ENCODE assay signal across 12 cellular contexts in genomic region chr7:4204530-4205165, GRCh38.
DNase-seq lines count a peak whose midpoint lies in the region; ATAC-seq and TF ChIP-seq lines count a peak whose summit lies in the region.
"Had no signal": no experiment of that assay in that cellular context is flagged by ENCODE, and none has a peak within 500 bp of the region (broad histone marks: within the 10 kb centered on the region; RNA-seq: fewer than 3 reads in every experiment).

No MANE protein-coding gene starts in this region.

- TF ChIP-seq CTCF in WTC11 (IDR thresholded peaks at IDR 0.05): no peak
- no peak for TF ChIP-seq CTCF in smooth muscle cell (IDR thresholded peaks at IDR 0.05; ENCODE audit: borderline replicate concordance, insufficient read depth, poor library complexity, severe bottlenecking)

- 58% methylated on average over 31 of the region's 32 CpGs for WGBS in smooth muscle cell (ENCODE audit: low lambda C conversion rate)

- ATAC-seq in WTC11 (0 out of 2 replicates have a peak, but pooled peaks have one; percentile 30), esophagus mucosa (peak; percentile 34)

- no peaks in the 10 kb centered on the region for H3K36me3 ChIP-seq in CD8-positive, alpha-beta memory T cell (ENCODE audit: insufficient read depth, low read length)
- H3K36me3 ChIP-seq in smooth muscle cell (ENCODE audit: low read depth): no peaks in the 10 kb centered on the region
- H3K36me3 ChIP-seq: vagina had no signal

- H3K27ac Mint-ChIP-seq in CD8-positive, alpha-beta memory T cell: peak overlapping the region in 2 of 8 donors; percentile 24 to 85
- H3K27ac Mint-ChIP-seq in WTC11: no peak overlapping the region
- H3K27ac Mint-ChIP-seq in activated CD4-positive, alpha-beta memory T cell treated with anti-CD3 and anti-CD28 coated beads for 36 hours: no peak overlapping the region

- H3K36me3 Mint-ChIP-seq in CD8-positive, alpha-beta memory T cell: no peaks in the 10 kb centered on the region
- no peaks in the 10 kb centered on the region for H3K36me3 Mint-ChIP-seq in WTC11
- H3K36me3 Mint-ChIP-seq in activated CD4-positive, alpha-beta memory T cell treated with anti-CD3 and anti-CD28 coated beads for 36 hours: no peaks in the 10 kb centered on the region
- H3K36me3 Mint-ChIP-seq: CD14-positive monocyte had no signal

- H3K4me3 Mint-ChIP-seq in CD8-positive, alpha-beta memory T cell: peak overlapping the region in 2 of 7 donors; percentile 74 to 87
- no peak overlapping the region for H3K4me3 Mint-ChIP-seq in WTC11
- no peak overlapping the region for H3K4me3 Mint-ChIP-seq in activated CD4-positive, alpha-beta memory T cell treated with anti-CD3 and anti-CD28 coated beads for 36 hours

- H3K4me2 ChIP-seq in smooth muscle cell: peak overlapping the region; percentile 66

- H3K4me1 Mint-ChIP-seq in CD8-positive, alpha-beta memory T cell: no peaks in the 10 kb centered on the region
- H3K4me1 Mint-ChIP-seq in WTC11: no peaks in the 10 kb centered on the region
- no peaks in the 10 kb centered on the region for H3K4me1 Mint-ChIP-seq in activated CD4-positive, alpha-beta memory T cell treated with anti-CD3 and anti-CD28 coated beads for 36 hours (ENCODE audit: low read depth)
- H3K4me1 Mint-ChIP-seq: CD14-positive monocyte had no signal

- H3K79me2 ChIP-seq in smooth muscle cell (ENCODE audit: low read depth): no peaks in the 10 kb centered on the region
- H3K79me2 ChIP-seq: parathyroid adenoma had no signal

- no peaks in the 10 kb centered on the region for H3K9me3 Mint-ChIP-seq in CD8-positive, alpha-beta memory T cell
- no peaks in the 10 kb centered on the region for H3K9me3 Mint-ChIP-seq in WTC11
- H3K9me3 Mint-ChIP-seq in activated CD4-positive, alpha-beta memory T cell treated with anti-CD3 and anti-CD28 coated beads for 36 hours: no peaks in the 10 kb centered on the region

- no peaks in the 10 kb centered on the region for H3F3A ChIP-seq in smooth muscle cell (ENCODE audit: low read depth)

- H3K27ac ChIP-seq in CD8-positive, alpha-beta memory T cell (ENCODE audit: low read depth, low read length): no peak overlapping the region
- H3K27ac ChIP-seq in smooth muscle cell (ENCODE audit: low read depth): no peak overlapping the region
- H3K27ac ChIP-seq: parathyroid adenoma, vagina had no signal

- POLR2A ChIA-PET in CD8-positive, alpha-beta memory T cell (lab: Charles Lee): no interaction called here
- POLR2A ChIA-PET in WTC11 (lab: Charles Lee) (no interaction called here), HEK293T (lab: Yijun Ruan, JAX) (no interaction called here)
- POLR2A ChIA-PET in activated CD4-positive, alpha-beta memory T cell treated with anti-CD3 and anti-CD28 coated beads for 36 hours (lab: Charles Lee): no interaction called here

- H3K27me3 Mint-ChIP-seq in CD8-positive, alpha-beta memory T cell: no peaks in the 10 kb centered on the region
- H3K27me3 Mint-ChIP-seq in WTC11 (ENCODE audit: low read depth): no peaks in the 10 kb centered on the region
- no peaks in the 10 kb centered on the region for H3K27me3 Mint-ChIP-seq in activated CD4-positive, alpha-beta memory T cell treated with anti-CD3 and anti-CD28 coated beads for 36 hours

- H4K20me1 ChIP-seq in smooth muscle cell (ENCODE audit: low read depth): no peaks in the 10 kb centered on the region

- H3K9ac ChIP-seq in smooth muscle cell (ENCODE audit: low read depth): no peak overlapping the region
- H3K9ac ChIP-seq: parathyroid adenoma had no signal

- H2AFZ ChIP-seq in smooth muscle cell (ENCODE audit: low read depth): no peak overlapping the region
- H2AFZ ChIP-seq: parathyroid adenoma had no signal

- CTCF ChIA-PET in CD8-positive, alpha-beta memory T cell (lab: Charles Lee): no interaction called here
- CTCF ChIA-PET in WTC11 (lab: Charles Lee): interaction anchor here (1.4 to 1.6 kb wide), 2 partner anchors 22 to 101 kb away, joined by 3 to 4 read pairs; no protein-coding TSS in a partner anchor
- CTCF ChIA-PET in activated CD4-positive, alpha-beta memory T cell treated with anti-CD3 and anti-CD28 coated beads for 36 hours (lab: Charles Lee): interaction anchor here (0.5 kb wide), 1 partner anchor 361 kb away, joined by 3 read pairs; no protein-coding TSS in a partner anchor
- CTCF ChIA-PET in HEK293T (lab: Yijun Ruan, JAX): no interaction called here

- H3K4me1 ChIP-seq in CD8-positive, alpha-beta memory T cell (ENCODE audit: insufficient read depth, low read length): no peaks in the 10 kb centered on the region
- H3K4me1 ChIP-seq in smooth muscle cell (ENCODE audit: low read depth): no peaks in the 10 kb centered on the region
- H3K4me1 ChIP-seq: parathyroid adenoma, vagina had no signal

- intact Hi-C loops in activated CD4-positive, alpha-beta memory T cell treated with anti-CD3 and anti-CD28 coated beads for 36 hours (cut with micrococcal nuclease): no loop called here

- no peaks in the 10 kb centered on the region for H3K9me3 ChIP-seq in CD8-positive, alpha-beta memory T cell (ENCODE audit: low read length)
- H3K9me3 ChIP-seq in smooth muscle cell (replicated peaks; ENCODE audit: low read depth): no peaks in the 10 kb centered on the region
- H3K9me3 ChIP-seq: vagina had no signal

- peak in 3 of 5 donors; percentile 21 to 50 (median 31) for DNase-seq in CD8-positive, alpha-beta memory T cell
- DNase-seq in WTC11 (ENCODE audit: low spot score) (no peak), smooth muscle cell (lab: John Stamatoyannopoulos, UW; ENCODE audit: unreplicated experiment) (no peak), NCI-H146 (lab: John Stamatoyannopoulos, UW) (no peak), NCI-H446 treated with DMSO at 0.1 percent for 48 hours (lab: John Stamatoyannopoulos, UW) (no peak), HEK293T (ENCODE audit: extremely low spot score) (no peak)
- no peak for DNase-seq in activated CD4-positive, alpha-beta memory T cell treated with anti-CD3 and anti-CD28 coated beads for 36 hours
- DNase-seq: OCI-M1 had no signal

- no peaks in the 10 kb centered on the region for H3K27me3 ChIP-seq in CD8-positive, alpha-beta memory T cell (ENCODE audit: insufficient read depth, low read length, poor library complexity, severe bottlenecking)
- no peaks in the 10 kb centered on the region for H3K27me3 ChIP-seq in smooth muscle cell (ENCODE audit: low read depth)
- H3K27me3 ChIP-seq: vagina had no signal

- H3K4me3 ChIP-seq in CD8-positive, alpha-beta memory T cell (ENCODE audit: low read length): no peak overlapping the region
- peak overlapping the region; percentile 24 for H3K4me3 ChIP-seq in smooth muscle cell
- H3K4me3 ChIP-seq: vagina had no signal

TF ChIP-seq in WTC11, 78 proteins besides CTCF, POLR2A, EP300 and RAD21 (continues in another document):
- no peak for TF ChIP-seq NFATC4 (CRISPR knock-in tag; IDR thresholded peaks at IDR 0.05)
- TF ChIP-seq ZNF317 (CRISPR knock-in tag; IDR thresholded peaks at IDR 0.05; ENCODE audit: borderline replicate concordance, low read depth): no peak
- TF ChIP-seq HMGXB4 (CRISPR knock-in tag; IDR thresholded peaks at IDR 0.05): no peak
- TF ChIP-seq ZNF671 (CRISPR knock-in tag; IDR thresholded peaks at IDR 0.05): no peak
- no peak for TF ChIP-seq KAT7 (CRISPR knock-in tag; IDR thresholded peaks at IDR 0.05; ENCODE audit: borderline replicate concordance)

TF ChIP-seq in HEK293T, 16 proteins besides CTCF, POLR2A, EP300 and RAD21:
- TF ChIP-seq SP1 (IDR thresholded peaks at IDR 0.05) (no peak), NFRKB (IDR thresholded peaks at IDR 0.05) (no peak), CTBP1 (IDR thresholded peaks at IDR 0.05; ENCODE audit: borderline replicate concordance) (no peak), PKNOX1 (IDR thresholded peaks at IDR 0.05) (no peak), BHLHE40 (IDR thresholded peaks at IDR 0.05; ENCODE audit: borderline replicate concordance) (no peak), FOXK2 (IDR thresholded peaks at IDR 0.05) (no peak), ZNF384 (IDR thresholded peaks at IDR 0.05) (no peak), SUZ12 (IDR thresholded peaks at IDR 0.05) (no peak), FOXA1 (IDR thresholded peaks at IDR 0.05) (no peak), TARDBP (IDR thresholded peaks at IDR 0.05) (no peak), L3MBTL2 (conservative IDR thresholded peaks at IDR 0.05) (no peak), HDGF (IDR thresholded peaks at IDR 0.05; ENCODE audit: borderline replicate concordance) (no peak), LEF1 (IDR thresholded peaks at IDR 0.05; ENCODE audit: borderline replicate concordance) (no peak), ELF4 (IDR thresholded peaks at IDR 0.05) (no peak), FOXM1 (IDR thresholded peaks at IDR 0.05; ENCODE audit: borderline replicate concordance) (no peak)
TF ChIP-seq in HEK293T: peak in this region for 0.

Comparison
In these comparisons a context has a peak if more than half of its experiments do, and no peak if none do; other contexts are left out.
1. DNase-seq: peak in CD8-positive, alpha-beta memory T cell (3 of 5); none in WTC11 (single experiment), smooth muscle cell (single experiment), NCI-H146 (single experiment), NCI-H446 treated with DMSO at 0.1 percent for 48 hours (single experiment), activated CD4-positive, alpha-beta memory T cell treated with anti-CD3 and anti-CD28 coated beads for 36 hours (single experiment) and HEK293T (single experiment).
2. CTCF ChIA-PET loops: an anchor here in WTC11 (1.4 to 1.6 kb wide) and activated CD4-positive, alpha-beta memory T cell treated with anti-CD3 and anti-CD28 coated beads for 36 hours (0.5 kb wide); none called in CD8-positive, alpha-beta memory T cell and HEK293T.